Comparison of ENCODE assay signal across 17 cellular contexts in genomic region chr9:14806941-14807340, GRCh38.
DNase-seq lines count a peak whose midpoint lies in the region; ATAC-seq and TF ChIP-seq lines count a peak whose summit lies in the region.
"Had no signal": no experiment of that assay in that cellular context is flagged by ENCODE, and none has a peak within 500 bp of the region (broad histone marks: within the 10 kb centered on the region; RNA-seq: fewer than 3 reads in every experiment).

No MANE protein-coding gene starts in this region.

- no peak overlapping the region for H4K8ac ChIP-seq in mesenchymal stem cell (ENCODE audit: low read length)

- H4K20me1 ChIP-seq in GM23248 (ENCODE audit: insufficient read depth) = no peaks in the 10 kb centered on the region

- no peak overlapping the region for H3K4me2 ChIP-seq in GM23248 (ENCODE audit: unreplicated experiment)
- H3K4me2 ChIP-seq in mesenchymal stem cell (ENCODE audit: low read length, poor library complexity, severe bottlenecking) = no peak overlapping the region
- H3K4me2 ChIP-seq: A549, KMS-11 had no signal

- H2BK120ac ChIP-seq in mesenchymal stem cell (ENCODE audit: low read depth, low read length) = no peak overlapping the region

- no peaks in the 10 kb centered on the region for H3K79me1 ChIP-seq in mesenchymal stem cell (replicated peaks; ENCODE audit: low read length, poor library complexity, severe bottlenecking)

- H3K27me3 ChIP-seq in GM23248 (replicated peaks; ENCODE audit: insufficient read depth) (no peaks in the 10 kb centered on the region), mesenchymal stem cell (ENCODE audit: control insufficient read depth in 1 of 2, insufficient read depth in 1 of 2, low read length in 2 of 2) (no peaks in the 10 kb centered on the region)

- H2AK5ac ChIP-seq in mesenchymal stem cell (ENCODE audit: low read length, severe bottlenecking) = no peak overlapping the region

- H3K4me1 ChIP-seq in GM23248 (ENCODE audit: insufficient read depth) (no peaks in the 10 kb centered on the region), mesenchymal stem cell (ENCODE audit: control insufficient read depth, insufficient read depth, low read depth, low read length) (no peaks in the 10 kb centered on the region)
- H3K4me1 ChIP-seq: A549 had no signal

- H3K9me3 ChIP-seq in GM23248 (ENCODE audit: low read depth) (no peaks in the 10 kb centered on the region), mesenchymal stem cell (ENCODE audit: control insufficient read depth, low read length) (no peaks in the 10 kb centered on the region)
- H3K9me3 ChIP-seq: A549 had no signal

- H3K14ac ChIP-seq in mesenchymal stem cell (ENCODE audit: low read length in 2 of 2) = no peak overlapping the region

- H3K9ac ChIP-seq in GM23248 = no peak overlapping the region
- H3K9ac ChIP-seq in mesenchymal stem cell (ENCODE audit: low read length) = no peak overlapping the region
- H3K9ac ChIP-seq: KMS-11 had no signal

- no peak overlapping the region for H2BK12ac ChIP-seq in mesenchymal stem cell (ENCODE audit: low read length in 2 of 2)

- no peaks in the 10 kb centered on the region for H3K79me2 ChIP-seq in GM23248 (ENCODE audit: insufficient read depth)

- 70 to 72% methylated on average over 5 of the region's 5 CpGs for WGBS in GM23248 (ENCODE audit: low coverage in 1 of 2, low lambda C conversion rate in 2 of 2, missing lambda C conversion rate in 2 of 2), 2 experiments
- WGBS in mesenchymal stem cell = 92% methylated on average over 4 of the region's 5 CpGs

- H3K36me3 ChIP-seq in GM23248 (ENCODE audit: low read depth) (no peaks in the 10 kb centered on the region), mesenchymal stem cell (ENCODE audit: control insufficient read depth in 1 of 2, insufficient read depth in 2 of 2, low read depth in 1 of 2, low read length in 2 of 2) (no peaks in the 10 kb centered on the region)
- H3K36me3 ChIP-seq: MG63 had no signal

- H3F3A ChIP-seq in GM23248 (ENCODE audit: insufficient read depth) = no peaks in the 10 kb centered on the region

- peak; percentile 14 for DNase-seq in GM23248
- peak; percentile 10 for DNase-seq in astrocyte of the spinal cord (ENCODE audit: low read depth, low spot score)
- DNase-seq in fibroblast of gingiva (ENCODE audit: low read depth) = peak; percentile 5
- peak; percentile 6 for DNase-seq in mesenchymal stem cell
- DNase-seq in activated effector memory CD4-positive, alpha-beta T cell treated with Interleukin-2 at 50 U/mL for 16 hours = no peak
- DNase-seq: COR-L47, EL, MG63, NCI-H1092 treated with DMSO at 0.1 percent for 48 hours, NCI-H2081 treated with DMSO at 0.1 percent for 48 hours, NCI-H510A treated with DMSO at 0.1 percent for 48 hours had no signal

- no peaks in the 10 kb centered on the region for H3K9me2 ChIP-seq in GM23248 (ENCODE audit: insufficient read depth)

- in situ Hi-C loops in GM23248 (cut with MboI) = no loop called here
- in situ Hi-C loops in astrocyte of the spinal cord (cut with HindIII; ENCODE audit: low sequenced_read_pairs) = no loop called here

- no peak for TF ChIP-seq CTCF in astrocyte of the spinal cord (IDR thresholded peaks at IDR 0.05; ENCODE audit: low read depth, low read length)

- no peak overlapping the region for H3K23ac ChIP-seq in mesenchymal stem cell (ENCODE audit: low read length in 2 of 2)

- H2BK5ac ChIP-seq in mesenchymal stem cell (ENCODE audit: low read depth, low read length, poor library complexity, severe bottlenecking) = no peak overlapping the region

- no peak overlapping the region for H3K4ac ChIP-seq in mesenchymal stem cell (ENCODE audit: low read depth in 1 of 2, low read length in 2 of 2)

- H2BK15ac ChIP-seq in mesenchymal stem cell (ENCODE audit: low read depth, poor library complexity, severe bottlenecking) = no peak overlapping the region

- no peak for ATAC-seq in GM21825 (IDR thresholded peaks at IDR 0.05; ENCODE audit: unreplicated experiment)
- no peak for ATAC-seq in GM19035 (IDR thresholded peaks at IDR 0.05; ENCODE audit: unreplicated experiment)
- no peak for ATAC-seq in GM21423 (IDR thresholded peaks at IDR 0.05; ENCODE audit: unreplicated experiment)
- ATAC-seq: A549, HCT116 had no signal

- H3K18ac ChIP-seq in mesenchymal stem cell (ENCODE audit: low read depth in 1 of 2, low read length in 2 of 2) = no peak overlapping the region

- H2AFZ ChIP-seq in GM23248 = no peak overlapping the region
- no peak overlapping the region for H2AFZ ChIP-seq in mesenchymal stem cell (ENCODE audit: low read depth, low read length)

- H3K27ac ChIP-seq in GM23248 = no peak overlapping the region
- H3K27ac ChIP-seq in mesenchymal stem cell (ENCODE audit: low read length, poor library complexity, severe bottlenecking) = no peak overlapping the region
- H3K27ac ChIP-seq: A549, KMS-11 had no signal

- H3K4me3 ChIP-seq in GM23248 = no peak overlapping the region
- H3K4me3 ChIP-seq in astrocyte of the spinal cord (ENCODE audit: low read depth, low read length) = no peak overlapping the region
- no peak overlapping the region for H3K4me3 ChIP-seq in mesenchymal stem cell (ENCODE audit: insufficient read depth in 1 of 2, low read depth in 1 of 2, low read length in 2 of 2)
- H3K4me3 ChIP-seq: A549, MG63 had no signal

- no peak overlapping the region for H4K91ac ChIP-seq in mesenchymal stem cell (ENCODE audit: low read length)
